8 cellular contexts compared by ENCODE assay signal in genomic region chr11:128734439-128735224, GRCh38. TPM values are rescaled to one million over a fixed set of nuclear protein-coding genes. Genes with fewer than 3 reads are reported as not detected.
DNase-seq lines count a peak whose midpoint lies in the region; ATAC-seq, FAIRE-seq and TF ChIP-seq lines count a peak whose summit lies in the region.

No MANE protein-coding gene starts in this region.

- TF ChIP-seq CTCF in brain microvascular endothelial cell (IDR thresholded peaks at IDR 0.05; ENCODE audit: low read depth, low read length, missing control alignments), result no peak

- H3K36me3 ChIP-seq in brain microvascular endothelial cell (replicated peaks), result no peaks in the 10 kb centered on the region

- H3K27ac ChIP-seq in brain microvascular endothelial cell, result no peak overlapping the region

- FAIRE-seq in frontal cortex (lab: Jason Lieb, UNC) (no peak), urothelium cell line (lab: Jason Lieb, UNC) (no peak)

- no peak overlapping the region for H3K4me3 ChIP-seq in brain microvascular endothelial cell (ENCODE audit: low read depth, low read length)

- in situ Hi-C loops in brain microvascular endothelial cell (cut with HindIII; ENCODE audit: low pct_ligation_motif_present, low sequenced_read_pairs), result no loop called here

- no peaks in the 10 kb centered on the region for H3K27me3 ChIP-seq in brain microvascular endothelial cell (replicated peaks)

- TF ChIP-seq POLR2A in Raji (IDR thresholded peaks at IDR 0.05; ENCODE audit: insufficient read depth, low read depth, low read length), result peak; percentile 24; the same call in 1 of the 2 replicates

- DNase-seq in midbrain (lab: John Stamatoyannopoulos, UW), result peak; percentile 39
- DNase-seq in frontal cortex (ENCODE audit: low spot score in 2 of 2), result no peak
- no peak for DNase-seq in brain microvascular endothelial cell
- DNase-seq in urothelium cell line (ENCODE audit: low spot score), result no peak
- DNase-seq in HK-2 (ENCODE audit: unreplicated experiment), result no peak

- ATAC-seq in GM18511 (IDR thresholded peaks at IDR 0.05; ENCODE audit: unreplicated experiment) (peak; percentile 44), HG02852 (IDR thresholded peaks at IDR 0.05; ENCODE audit: unreplicated experiment) (peak; percentile 29)

RNA-seq across cellular contexts. Expression of gene FLI1, which starts 40.8 kb away (rescaled TPM):
- total RNA-seq in frontal cortex, result 3.7 TPM
